ENCODE assay signal across 12 cellular contexts in the genomic region with DNA sequence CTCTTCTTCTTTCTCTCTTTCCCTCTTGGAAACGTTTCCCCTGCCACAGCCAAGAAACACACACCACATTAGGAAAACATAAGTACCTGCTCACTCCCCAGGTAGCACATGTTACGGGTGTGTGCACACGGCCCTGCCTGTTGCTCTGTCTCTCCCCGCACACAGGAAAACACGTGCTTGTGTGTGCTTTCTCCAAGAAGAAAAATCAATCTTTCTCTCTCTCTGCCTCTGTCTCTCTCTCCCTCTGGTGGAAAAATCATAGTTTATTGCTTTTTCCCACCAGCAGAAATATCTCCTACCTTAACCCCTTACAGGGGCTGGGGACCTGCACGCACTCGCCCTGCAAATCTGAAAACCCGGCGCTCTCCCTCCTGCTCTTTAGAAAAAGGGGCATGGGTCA.
A peak's percentile ranks its signal among the peaks of the same experiment; 100 is the strongest.
DNase-seq lines count a peak whose midpoint lies in the region; ATAC-seq lines count a peak whose summit lies in the region.
"Had no signal": no experiment of that assay in that cellular context is flagged by ENCODE, and none has a peak within 500 bp of the region (broad histone marks: within the 10 kb centered on the region; RNA-seq: fewer than 3 reads in every experiment).

No MANE protein-coding gene starts in this region.

- H3K4me1 ChIP-seq in duodenal mucosa (ENCODE audit: control insufficient read depth in 1 of 2, insufficient read depth in 2 of 2, low read length in 2 of 2), result peaks cover 12 to 18% of the 10 kb centered on the region in 2 donors

- H3K4me3 ChIP-seq in duodenal mucosa (ENCODE audit: low read depth in 1 of 2, low read length in 2 of 2), result peak overlapping the region; percentile 32 to 55

- H3K27ac ChIP-seq in duodenal mucosa (ENCODE audit: low read depth, low read length), result no peak overlapping the region
- H3K27ac ChIP-seq: epithelial cell of prostate, parathyroid adenoma had no signal

- H3K4me1 Mint-ChIP-seq in activated CD8-positive, alpha-beta memory T cell treated with anti-CD3 and anti-CD28 coated beads, Interleukin-2, amount 10 ng/mL, durations not matched to agents 7 days and 5 days, result no peaks in the 10 kb centered on the region
- H3K4me1 Mint-ChIP-seq in activated T-helper 1 cell treated with anti-CD3 and anti-CD28 coated beads, Interleukin-12 subunit alpha, Interleukin-12 subunit beta, Interleukin-2, Interleukin-4 antibody, amounts not matched to agents 30 ng/mL and 10 ng/mL and 1 ng/mL, durations not matched to agents 14 hours and 24 hours and 36 hours (ENCODE audit: low read depth), result no peaks in the 10 kb centered on the region

- H3K4me3 Mint-ChIP-seq in activated CD8-positive, alpha-beta memory T cell treated with anti-CD3 and anti-CD28 coated beads, Interleukin-2, amount 10 ng/mL, durations not matched to agents 7 days and 5 days, result no peak overlapping the region
- H3K4me3 Mint-ChIP-seq in activated T-helper 1 cell treated with anti-CD3 and anti-CD28 coated beads, Interleukin-12 subunit alpha, Interleukin-12 subunit beta, Interleukin-2, Interleukin-4 antibody, amounts not matched to agents 30 ng/mL and 10 ng/mL and 1 ng/mL, durations not matched to agents 14 hours and 24 hours and 36 hours, result no peak overlapping the region

- H3K27ac Mint-ChIP-seq in activated CD8-positive, alpha-beta memory T cell treated with anti-CD3 and anti-CD28 coated beads, Interleukin-2, amount 10 ng/mL, durations not matched to agents 7 days and 5 days, result no peak overlapping the region
- no peak overlapping the region for H3K27ac Mint-ChIP-seq in activated T-helper 1 cell treated with anti-CD3 and anti-CD28 coated beads, Interleukin-12 subunit alpha, Interleukin-12 subunit beta, Interleukin-2, Interleukin-4 antibody, amounts not matched to agents 30 ng/mL and 10 ng/mL and 1 ng/mL, durations not matched to agents 14 hours and 24 hours and 36 hours

- no peaks in the 10 kb centered on the region for H3K9me3 ChIP-seq in duodenal mucosa (ENCODE audit: control insufficient read depth in 1 of 2, low read length in 2 of 2)

- H3K9ac ChIP-seq in duodenal mucosa (ENCODE audit: low read depth in 1 of 2, low read length in 2 of 2), result peak overlapping the region in 1 of 2 donors; percentile 1
- H3K9ac ChIP-seq: parathyroid adenoma had no signal

- H3K9me3 Mint-ChIP-seq in activated CD8-positive, alpha-beta memory T cell treated with anti-CD3 and anti-CD28 coated beads, Interleukin-2, amount 10 ng/mL, durations not matched to agents 7 days and 5 days (ENCODE audit: low read depth), result no peaks in the 10 kb centered on the region
- no peaks in the 10 kb centered on the region for H3K9me3 Mint-ChIP-seq in activated T-helper 1 cell treated with anti-CD3 and anti-CD28 coated beads, Interleukin-12 subunit alpha, Interleukin-12 subunit beta, Interleukin-2, Interleukin-4 antibody, amounts not matched to agents 30 ng/mL and 10 ng/mL and 1 ng/mL, durations not matched to agents 14 hours and 24 hours and 36 hours

- peaks cover 30% of the 10 kb centered on the region for H3K27me3 Mint-ChIP-seq in activated CD8-positive, alpha-beta memory T cell treated with anti-CD3 and anti-CD28 coated beads, Interleukin-2, amount 10 ng/mL, durations not matched to agents 7 days and 5 days
- H3K27me3 Mint-ChIP-seq in activated T-helper 1 cell treated with anti-CD3 and anti-CD28 coated beads, Interleukin-12 subunit alpha, Interleukin-12 subunit beta, Interleukin-2, Interleukin-4 antibody, amounts not matched to agents 30 ng/mL and 10 ng/mL and 1 ng/mL, durations not matched to agents 14 hours and 24 hours and 36 hours (ENCODE audit: insufficient read depth), result peaks cover 5% of the 10 kb centered on the region

- H3K36me3 ChIP-seq in duodenal mucosa (ENCODE audit: control insufficient read depth in 1 of 2, insufficient read depth in 2 of 2, low read length in 2 of 2), result no peaks in the 10 kb centered on the region

- DNase-seq in SHP77 (lab: John Stamatoyannopoulos, UW), result peak; percentile 15 to 21
- DNase-seq in SHP77 treated with DMSO at 0.1 percent for 48 hours (lab: John Stamatoyannopoulos, UW), result no peak
- DNase-seq in NCI-H526 treated with DMSO at 0.1 percent for 48 hours (lab: John Stamatoyannopoulos, UW), result peak; percentile 32
- peak; percentile 3 for DNase-seq in pons (ENCODE audit: low spot score)
- no peak for DNase-seq in activated CD8-positive, alpha-beta memory T cell treated with anti-CD3 and anti-CD28 coated beads, Interleukin-2, amount 10 ng/mL, durations not matched to agents 7 days and 5 days
- DNase-seq in activated T-helper 1 cell treated with anti-CD3 and anti-CD28 coated beads, Interleukin-12 subunit alpha, Interleukin-12 subunit beta, Interleukin-2, Interleukin-4 antibody, amounts not matched to agents 30 ng/mL and 10 ng/mL and 1 ng/mL, durations not matched to agents 14 hours and 24 hours and 36 hours (ENCODE audit: low spot score), result no peak
- DNase-seq: kidney, NCI-H1048 had no signal

- H3K27me3 ChIP-seq in duodenal mucosa (ENCODE audit: control insufficient read depth in 1 of 2, insufficient read depth in 2 of 2, low read length in 2 of 2), result peaks cover 38 to 61% of the 10 kb centered on the region in 2 donors

- intact Hi-C loops in activated T-helper 1 cell treated with anti-CD3 and anti-CD28 coated beads, Interleukin-12 subunit alpha, Interleukin-12 subunit beta, Interleukin-2, Interleukin-4 antibody, amounts not matched to agents 30 ng/mL and 10 ng/mL and 1 ng/mL, durations not matched to agents 14 hours and 24 hours and 36 hours (cut with micrococcal nuclease), result loop anchor here (1.0 to 5.0 kb wide), 3 partner anchors 180 to 532 kb away; no protein-coding TSS in a partner anchor

- ATAC-seq in HG03025 (IDR thresholded peaks at IDR 0.05; ENCODE audit: low FRiP score, unreplicated experiment), result no peak
- no peak for ATAC-seq in activated CD8-positive, alpha-beta memory T cell treated with anti-CD3 and anti-CD28 coated beads, Interleukin-2, amount 10 ng/mL, durations not matched to agents 7 days and 5 days

- H3K36me3 Mint-ChIP-seq in activated CD8-positive, alpha-beta memory T cell treated with anti-CD3 and anti-CD28 coated beads, Interleukin-2, amount 10 ng/mL, durations not matched to agents 7 days and 5 days, result no peaks in the 10 kb centered on the region
- no peaks in the 10 kb centered on the region for H3K36me3 Mint-ChIP-seq in activated T-helper 1 cell treated with anti-CD3 and anti-CD28 coated beads, Interleukin-12 subunit alpha, Interleukin-12 subunit beta, Interleukin-2, Interleukin-4 antibody, amounts not matched to agents 30 ng/mL and 10 ng/mL and 1 ng/mL, durations not matched to agents 14 hours and 24 hours and 36 hours (ENCODE audit: low read depth)

- CTCF ChIA-PET in activated CD8-positive, alpha-beta memory T cell treated with anti-CD3 and anti-CD28 coated beads, Interleukin-2, amount 10 ng/mL, durations not matched to agents 7 days and 5 days (lab: Charles Lee), result interaction anchor here (1.0 to 3.9 kb wide), 4 partner anchors 181 to 332 kb away, joined by 3 to 24 read pairs (median 7); no protein-coding TSS in a partner anchor

Comparison
In these comparisons a context has a peak if more than half of its experiments do, and no peak if none do; other contexts are left out.
1. DNase-seq: peak in SHP77 (2 of 2), NCI-H526 treated with DMSO at 0.1 percent for 48 hours (single experiment) and pons (single experiment); none in SHP77 treated with DMSO at 0.1 percent for 48 hours (single experiment), activated CD8-positive, alpha-beta memory T cell treated with anti-CD3 and anti-CD28 coated beads, Interleukin-2, amount 10 ng/mL, durations not matched to agents 7 days and 5 days (single experiment) and activated T-helper 1 cell treated with anti-CD3 and anti-CD28 coated beads, Interleukin-12 subunit alpha, Interleukin-12 subunit beta, Interleukin-2, Interleukin-4 antibody, amounts not matched to agents 30 ng/mL and 10 ng/mL and 1 ng/mL, durations not matched to agents 14 hours and 24 hours and 36 hours (single experiment).